ENCODE assay signal across 8 cellular contexts in genomic region chr7:94396044-94396443, GRCh38. TPM values are rescaled to one million over a fixed set of nuclear protein-coding genes. Genes with fewer than 3 reads are reported as not detected.
DNase-seq lines count a peak whose midpoint lies in the region; ATAC-seq and TF ChIP-seq lines count a peak whose summit lies in the region.

No MANE protein-coding gene starts in this region.

- H3K4me1 ChIP-seq in OCI-LY3 (ENCODE audit: low read length) (peaks cover 15% of the 10 kb centered on the region), neuron (ENCODE audit: insufficient read depth, low read length) (peaks cover 26% of the 10 kb centered on the region)

- H3K27ac ChIP-seq in OCI-LY3 (ENCODE audit: low read length) = no peak overlapping the region

- no peaks in the 10 kb centered on the region for H3K27me3 ChIP-seq in OCI-LY3 (ENCODE audit: low read depth, low read length)
- no peaks in the 10 kb centered on the region for H3K27me3 ChIP-seq in neuron (ENCODE audit: insufficient read depth, low read length)

- H4K20me1 ChIP-seq in OCI-LY3 (ENCODE audit: insufficient read depth, low read length) = no peaks in the 10 kb centered on the region

- H3K9me3 ChIP-seq in OCI-LY3 (ENCODE audit: insufficient read depth, low read length) = no peaks in the 10 kb centered on the region
- no peaks in the 10 kb centered on the region for H3K9me3 ChIP-seq in neuron (ENCODE audit: low read length)

- peak overlapping the region; percentile 72 for H3K4me2 ChIP-seq in OCI-LY3 (ENCODE audit: low read length)

- no peak overlapping the region for H3K4me3 Mint-ChIP-seq in Calu3 (ENCODE audit: low read depth, unreplicated experiment)

- H3K9me3 Mint-ChIP-seq in Calu3 (ENCODE audit: low read depth, unreplicated experiment) = no peaks in the 10 kb centered on the region

- intact Hi-C loops in Calu3 (cut with micrococcal nuclease; ENCODE audit: unreplicated experiment) = no loop called here

- no peaks in the 10 kb centered on the region for H3K79me2 ChIP-seq in OCI-LY3 (ENCODE audit: low read length)

- BruUV-seq in Calu3 (replicated peaks; lab: Mats Ljungman, UMichigan) = no TSS peak

- DNase-seq in AG09309 (ENCODE audit: low read depth) (no peak), fibroblast of mammary gland (ENCODE audit: low read depth) (peak; percentile 89), DMS114 treated with DMSO at 0.1 percent for 48 hours (lab: John Stamatoyannopoulos, UW; ENCODE audit: unreplicated experiment) (no peak), Calu3 (no peak), AML-193 (lab: John Stamatoyannopoulos, UW) (no peak)

- ATAC-seq in HG02938 (IDR thresholded peaks at IDR 0.05; ENCODE audit: unreplicated experiment) = no peak

- no peak for TF ChIP-seq CTCF in AG09309 (IDR thresholded peaks at IDR 0.05; ENCODE audit: control insufficient read depth, insufficient read depth, low read depth, low read length, missing control alignments)
- TF ChIP-seq CTCF in OCI-LY3 (IDR thresholded peaks at IDR 0.05; ENCODE audit: low read depth, low read length) = no peak
- TF ChIP-seq CTCF in fibroblast of mammary gland (conservative IDR thresholded peaks at IDR 0.05; ENCODE audit: control insufficient read depth, insufficient read depth, low read depth, low read length) = no peak
- TF ChIP-seq CTCF in Calu3 (IDR thresholded peaks at IDR 0.05; ENCODE audit: unreplicated experiment) = no peak

- no peaks in the 10 kb centered on the region for H3K4me1 Mint-ChIP-seq in Calu3 (ENCODE audit: low read depth, unreplicated experiment)

- no peaks in the 10 kb centered on the region for H3K36me3 ChIP-seq in OCI-LY3 (replicated peaks; ENCODE audit: low read depth, low read length)
- no peaks in the 10 kb centered on the region for H3K36me3 ChIP-seq in neuron (ENCODE audit: insufficient read depth, low read length)

- H3K27me3 Mint-ChIP-seq in Calu3 (ENCODE audit: unreplicated experiment) = no peaks in the 10 kb centered on the region

- H3K4me3 ChIP-seq in AG09309 (ENCODE audit: control insufficient read depth, low read depth, low read length) (peak overlapping the region; percentile 87), OCI-LY3 (ENCODE audit: low read length) (peak overlapping the region; percentile 69), fibroblast of mammary gland (ENCODE audit: control insufficient read depth, low read depth, low read length) (peak overlapping the region; percentile 89), neuron (ENCODE audit: low read length) (peak overlapping the region; percentile 53)

- CTCF ChIA-PET in Calu3 (lab: Charles Lee) = interaction anchor here (0.6 to 1.7 kb wide), 4 partner anchors 96 to 108 kb away, joined by 3 to 31 read pairs (median 4); no protein-coding TSS in a partner anchor

- H3K9ac ChIP-seq in OCI-LY3 (ENCODE audit: low read length) = peak overlapping the region; percentile 37

- no peaks in the 10 kb centered on the region for H3K36me3 Mint-ChIP-seq in Calu3 (ENCODE audit: insufficient read depth, unreplicated experiment)

- peak overlapping the region; percentile 93 for H2AFZ ChIP-seq in OCI-LY3 (ENCODE audit: low read depth, low read length)
- no peak overlapping the region for H2AFZ ChIP-seq in neuron (ENCODE audit: low read depth, low read length)

- no peak overlapping the region for H3K27ac Mint-ChIP-seq in Calu3 (ENCODE audit: unreplicated experiment)

RNA-seq across cellular contexts. Expression of gene COL1A2, which starts 1.3 kb away (rescaled TPM):
- total RNA-seq in Calu3 (2022) = not detected in 2 replicates
